ENCODE assay signal across 8 cellular contexts in the genomic region with DNA sequence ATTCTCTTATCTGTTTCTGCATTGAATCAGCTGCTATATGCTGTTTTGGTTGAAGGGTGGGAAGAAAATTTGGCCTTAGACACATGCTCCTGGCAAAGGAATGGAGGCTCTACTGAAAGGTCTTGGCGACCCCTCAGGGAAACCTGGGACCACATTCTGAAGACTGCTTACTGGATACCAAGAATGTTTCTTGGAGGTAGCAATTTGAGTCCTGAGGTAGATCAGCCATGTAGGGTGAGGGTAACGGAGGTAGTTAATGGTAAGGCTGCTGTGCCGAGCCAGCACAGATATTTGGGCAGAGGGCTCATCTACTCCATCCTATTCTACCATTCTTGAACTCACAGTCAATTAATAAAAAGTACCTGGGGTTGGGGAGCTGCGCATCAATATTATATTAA. TPM values are rescaled to one million over a fixed set of nuclear protein-coding genes. Genes with fewer than 3 reads are reported as not detected.
DNase-seq lines count a peak whose midpoint lies in the region; ATAC-seq and TF ChIP-seq lines count a peak whose summit lies in the region.

No MANE protein-coding gene starts in this region.

- TF ChIP-seq CTCF in Peyer's patch (IDR thresholded peaks at IDR 0.05), result no peak
- TF ChIP-seq CTCF in retinal pigment epithelial cell (conservative IDR thresholded peaks at IDR 0.05; ENCODE audit: low read depth, low read length), result no peak

- H3K36me3 ChIP-seq in Peyer's patch, result no peaks in the 10 kb centered on the region

- peak overlapping the region; percentile 82 to 98 (median 97) for H3K27ac ChIP-seq in Peyer's patch

- H3K27me3 ChIP-seq in Peyer's patch, result no peaks in the 10 kb centered on the region

- H3K4me3 ChIP-seq in Peyer's patch (peak overlapping the region; percentile 68 to 96 (median 89)), retinal pigment epithelial cell (ENCODE audit: low read length) (peak overlapping the region; percentile 80)

- no peak for TF ChIP-seq POLR2A in GM18505 (IDR thresholded peaks at IDR 0.05; ENCODE audit: borderline replicate concordance, extremely low read depth, insufficient read depth, insufficient read length)
- TF ChIP-seq POLR2A in Peyer's patch (IDR thresholded peaks at IDR 0.05), result no peak

- DNase-seq in Peyer's patch (no peak), retinal pigment epithelial cell (ENCODE audit: low read depth) (no peak), germinal center (ENCODE audit: low spot score) (no peak), H4 (ENCODE audit: low spot score) (no peak), KG1 (lab: John Stamatoyannopoulos, UW) (no peak)

- peaks cover 0 to 28% (median 4%) of the 10 kb centered on the region in 4 donors for H3K4me1 ChIP-seq in Peyer's patch

- no peaks in the 10 kb centered on the region for H3K9me3 ChIP-seq in Peyer's patch

- ATAC-seq in GM18505 (IDR thresholded peaks at IDR 0.05; ENCODE audit: unreplicated experiment), result peak; percentile 18
- ATAC-seq in HG02623 (IDR thresholded peaks at IDR 0.05; ENCODE audit: unreplicated experiment), result peak; percentile 17
- ATAC-seq in esophagus mucosa, result peak; percentile 9

RNA-seq across cellular contexts. Expression of a gene that starts 0.4 kb away (rescaled TPM):
- total RNA-seq in Peyer's patch (100 to 1,000 TPM in 1 of 4 donors, 10 to 100 TPM in 3; 62.1 to 150 (median 78.2) TPM), esophagus mucosa (19.5 TPM)
- 25.5 and 35.1 TPM in 2 replicates for total RNA-seq in H4 (2014; rRNA removed; shearing (Covaris generic))
